In genomic region chr9:121839726-121840500, GRCh38 we compare ENCODE assay signal across 10 cellular contexts.
DNase-seq lines count a peak whose midpoint lies in the region; ATAC-seq lines count a peak whose summit lies in the region.
"Had no signal": no experiment of that assay in that cellular context is flagged by ENCODE, and none has a peak within 500 bp of the region (broad histone marks: within the 10 kb centered on the region; RNA-seq: fewer than 3 reads in every experiment).

No MANE protein-coding gene starts in this region.

- no peak overlapping the region for H3K4me3 Mint-ChIP-seq in activated CD8-positive, alpha-beta memory T cell treated with anti-CD3 and anti-CD28 coated beads, Interleukin-2, amount 10 ng/mL, durations not matched to agents 7 days and 5 days
- H3K4me3 Mint-ChIP-seq: T-helper 2 cell treated with Interferon-gamma antibody and Interleukin-4, amounts not matched to agents 5 μg/mL and 100 μg/mL, for 36 hours had no signal

- peaks cover 12% of the 10 kb centered on the region for H3K27me3 Mint-ChIP-seq in activated CD8-positive, alpha-beta memory T cell treated with anti-CD3 and anti-CD28 coated beads, Interleukin-2, amount 10 ng/mL, durations not matched to agents 7 days and 5 days

- CTCF ChIA-PET in activated CD8-positive, alpha-beta memory T cell treated with anti-CD3 and anti-CD28 coated beads, Interleukin-2, amount 10 ng/mL, durations not matched to agents 7 days and 5 days (lab: Charles Lee), result interaction anchor here (0.9 to 1.2 kb wide), 2 partner anchors 45 to 294 kb away, joined by 3 read pairs; no protein-coding TSS in a partner anchor

- no peaks in the 10 kb centered on the region for H3K36me3 Mint-ChIP-seq in activated CD8-positive, alpha-beta memory T cell treated with anti-CD3 and anti-CD28 coated beads, Interleukin-2, amount 10 ng/mL, durations not matched to agents 7 days and 5 days

- H3K4me1 Mint-ChIP-seq in activated CD8-positive, alpha-beta memory T cell treated with anti-CD3 and anti-CD28 coated beads, Interleukin-2, amount 10 ng/mL, durations not matched to agents 7 days and 5 days, result peaks cover 8% of the 10 kb centered on the region

- intact Hi-C loops in cardiac septum (cut with DNase I) (no loop called here), left cardiac atrium (cut with DNase I) (no loop called here)

- DNase-seq in cardiac septum (ENCODE audit: low spot score), result peak; percentile 3
- DNase-seq in left cardiac atrium, result no peak
- DNase-seq in activated CD8-positive, alpha-beta memory T cell treated with anti-CD3 and anti-CD28 coated beads, Interleukin-2, amount 10 ng/mL, durations not matched to agents 7 days and 5 days, result peak; percentile 41
- peak; percentile 38 for DNase-seq in ureter (ENCODE audit: low spot score)
- DNase-seq in HPDE6-E6E7 (ENCODE audit: extremely low spot score), result no peak
- DNase-seq: mesendoderm had no signal

- H3K27ac Mint-ChIP-seq in activated CD8-positive, alpha-beta memory T cell treated with anti-CD3 and anti-CD28 coated beads, Interleukin-2, amount 10 ng/mL, durations not matched to agents 7 days and 5 days, result peak overlapping the region; percentile 17
- H3K27ac Mint-ChIP-seq: T-helper 2 cell treated with Interferon-gamma antibody and Interleukin-4, amounts not matched to agents 5 μg/mL and 100 μg/mL, for 36 hours had no signal

- ATAC-seq in left cardiac atrium (no peak), HG02610 (IDR thresholded peaks at IDR 0.05; ENCODE audit: unreplicated experiment) (peak; percentile 89), HG02623 (IDR thresholded peaks at IDR 0.05; ENCODE audit: unreplicated experiment) (no peak), HG03097 (IDR thresholded peaks at IDR 0.05; ENCODE audit: low FRiP score, unreplicated experiment) (no peak)
- ATAC-seq in activated CD8-positive, alpha-beta memory T cell treated with anti-CD3 and anti-CD28 coated beads, Interleukin-2, amount 10 ng/mL, durations not matched to agents 7 days and 5 days, result peak; percentile 66

- no peaks in the 10 kb centered on the region for H3K9me3 Mint-ChIP-seq in activated CD8-positive, alpha-beta memory T cell treated with anti-CD3 and anti-CD28 coated beads, Interleukin-2, amount 10 ng/mL, durations not matched to agents 7 days and 5 days (ENCODE audit: low read depth)
- H3K9me3 Mint-ChIP-seq: T-helper 2 cell treated with Interferon-gamma antibody and Interleukin-4, amounts not matched to agents 5 μg/mL and 100 μg/mL, for 36 hours had no signal

Comparison
In these comparisons a context has a peak if more than half of its experiments do, and no peak if none do; other contexts are left out.
1. DNase-seq: peak in cardiac septum (single experiment), activated CD8-positive, alpha-beta memory T cell treated with anti-CD3 and anti-CD28 coated beads, Interleukin-2, amount 10 ng/mL, durations not matched to agents 7 days and 5 days (single experiment) and ureter (single experiment); none in left cardiac atrium (single experiment) and HPDE6-E6E7 (single experiment).
2. ATAC-seq: peak in HG02610 (single experiment) and activated CD8-positive, alpha-beta memory T cell treated with anti-CD3 and anti-CD28 coated beads, Interleukin-2, amount 10 ng/mL, durations not matched to agents 7 days and 5 days (single experiment); none in left cardiac atrium (0 of 2), HG02623 (single experiment) and HG03097 (single experiment).